In genomic region chr20:25378189-25378883, GRCh38 we compare ENCODE assay signal across 1 cellular context.
TF ChIP-seq lines count a peak whose summit lies in the region.

No MANE protein-coding gene starts in this region.

TF ChIP-seq in SK-N-SH treated with all-trans-retinoic acid at 6 μM for 48 hours, 23 proteins besides CTCF, POLR2A, EP300 and RAD21 (continued from another document):
- TF ChIP-seq ISL1 (CRISPR knock-in tag; IDR thresholded peaks at IDR 0.05) (no peak), ZNF565 (CRISPR knock-in tag; conservative IDR thresholded peaks at IDR 0.05; ENCODE audit: low read depth) (no peak), ZFP30 (CRISPR knock-in tag; IDR thresholded peaks at IDR 0.05) (no peak), ESRRG (CRISPR knock-in tag; IDR thresholded peaks at IDR 0.05) (no peak), CSDC2 (CRISPR knock-in tag; IDR thresholded peaks at IDR 0.05) (no peak), TCF4 (CRISPR knock-in tag; IDR thresholded peaks at IDR 0.05; ENCODE audit: borderline replicate concordance) (no peak), POU6F1 (CRISPR knock-in tag; IDR thresholded peaks at IDR 0.05; ENCODE audit: borderline replicate concordance, low read depth) (no peak)
